ENCODE assay signal across 20 cellular contexts in the genomic region with DNA sequence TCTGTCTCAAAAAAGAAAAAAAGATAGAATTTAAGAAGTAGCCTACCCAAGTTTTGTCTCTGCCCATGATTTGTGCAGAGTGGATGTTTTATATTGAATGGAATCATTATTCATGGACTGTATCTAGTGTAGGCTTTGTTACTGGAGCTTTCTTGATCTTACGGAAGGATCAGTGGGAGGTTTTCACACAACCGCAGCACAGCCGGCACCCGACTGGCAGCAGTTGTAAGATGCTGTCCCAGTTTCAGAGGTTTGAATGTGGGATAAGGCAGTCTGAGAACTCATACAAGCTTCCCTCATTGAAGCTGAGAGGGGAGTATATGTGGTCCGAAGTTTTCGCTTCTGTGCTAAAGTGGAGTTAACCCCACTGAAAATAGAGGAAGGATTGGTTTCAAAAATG. TPM values are rescaled to one million over a fixed set of nuclear protein-coding genes. Genes with fewer than 3 reads are reported as not detected.
"Had no signal": no experiment of that assay in that cellular context is flagged by ENCODE, and none has a peak within 500 bp of the region (broad histone marks: within the 10 kb centered on the region; RNA-seq: fewer than 3 reads in every experiment).

No MANE protein-coding gene starts in this region.

- DNase-seq: activated CD4-positive, alpha-beta T cell treated with anti-CD3 and anti-CD28 coated beads, Interleukin-2, amount 50 U/mL, for 48 hours; activated naive CD8-positive, alpha-beta T cell treated with anti-CD3 and anti-CD28 coated beads, Interleukin-2, amount 10 ng/mL, durations not matched to agents 7 days and 5 days; aorta; dermis blood vessel endothelial cell; glutamatergic neuron; mammary epithelial cell; mucosa of descending colon; retina; stimulated activated CD4-positive, alpha-beta T cell treated with anti-CD3 and anti-CD28 coated beads, Interleukin-4, amount 100 ng/mL, for 1 hour; stimulated activated CD8-positive, alpha-beta memory T cell treated with anti-CD3 and anti-CD28 coated beads, Interleukin-4, amount 100 ng/mL, for 48 hours; transverse colon had no signal

- H3K4me3 Mint-ChIP-seq: activated naive CD8-positive, alpha-beta T cell treated with anti-CD3 and anti-CD28 coated beads, Interleukin-2, amount 10 ng/mL, durations not matched to agents 7 days and 5 days; activated T-helper 17 cell treated with anti-CD3 and anti-CD28 coated beads, Interleukin-2, amount 50 U/mL, for 72 hours; natural killer cell treated with Interleukin-12 subunit alpha and Interleukin-12 subunit beta and Interleukin-15 and Interleukin-18, amount 100 ng/mL, for 72 hours; T-helper 2 cell treated with Interferon-gamma antibody and Interleukin-4, amounts not matched to agents 5 μg/mL and 100 μg/mL, for 36 hours had no signal

- H3K36me3 ChIP-seq: breast epithelium had no signal

- H3K4me1 ChIP-seq: breast epithelium, transverse colon had no signal

- H3K9me3 Mint-ChIP-seq: activated naive CD8-positive, alpha-beta T cell treated with anti-CD3 and anti-CD28 coated beads, Interleukin-2, amount 10 ng/mL, durations not matched to agents 7 days and 5 days; activated T-helper 17 cell treated with anti-CD3 and anti-CD28 coated beads, Interleukin-2, amount 50 U/mL, for 72 hours; natural killer cell treated with Interleukin-12 subunit alpha and Interleukin-12 subunit beta and Interleukin-15 and Interleukin-18, amount 100 ng/mL, for 72 hours; T-helper 2 cell treated with Interferon-gamma antibody and Interleukin-4, amounts not matched to agents 5 μg/mL and 100 μg/mL, for 36 hours had no signal

- H3K27me3 Mint-ChIP-seq: activated naive CD8-positive, alpha-beta T cell treated with anti-CD3 and anti-CD28 coated beads, Interleukin-2, amount 10 ng/mL, durations not matched to agents 7 days and 5 days; activated T-helper 17 cell treated with anti-CD3 and anti-CD28 coated beads, Interleukin-2, amount 50 U/mL, for 72 hours; natural killer cell treated with Interleukin-12 subunit alpha and Interleukin-12 subunit beta and Interleukin-15 and Interleukin-18, amount 100 ng/mL, for 72 hours had no signal

- ATAC-seq: activated CD4-positive, CD25-positive, alpha-beta regulatory T cell treated with anti-CD3 and anti-CD28 coated beads, Interleukin-2, amount 50 U/mL, for 24 hours; activated T-helper 17 cell treated with anti-CD3 and anti-CD28 coated beads, Interleukin-2, amount 50 U/mL, for 72 hours; esophagus mucosa; left lobe of liver; mucosa of descending colon; natural killer cell treated with Interleukin-12 subunit alpha and Interleukin-12 subunit beta and Interleukin-15 and Interleukin-18, amount 100 ng/mL, for 72 hours had no signal

- H3K4me3 ChIP-seq: breast epithelium, mucosa of descending colon, transverse colon had no signal

- H3K27ac ChIP-seq: transverse colon had no signal

- H3K9me3 ChIP-seq: breast epithelium, mucosa of descending colon, transverse colon had no signal

- H3K27me3 ChIP-seq: breast epithelium, transverse colon had no signal

- H3K27ac Mint-ChIP-seq: activated T-helper 17 cell treated with anti-CD3 and anti-CD28 coated beads, Interleukin-2, amount 50 U/mL, for 72 hours; T-helper 2 cell treated with Interferon-gamma antibody and Interleukin-4, amounts not matched to agents 5 μg/mL and 100 μg/mL, for 36 hours had no signal

RNA-seq across cellular contexts. Expression of a gene that starts 19.7 kb away (rescaled TPM):
- total RNA-seq: aorta, breast epithelium, cerebellum, dermis blood vessel endothelial cell, esophagus mucosa, left lobe of liver, mammary epithelial cell, osteocyte, transverse colon had no signal
